24 cellular contexts compared by ENCODE assay signal in genomic region chr2:172009823-172010222, GRCh38.
"Had no signal": no experiment of that assay in that cellular context is flagged by ENCODE, and none has a peak within 500 bp of the region (broad histone marks: within the 10 kb centered on the region; RNA-seq: fewer than 3 reads in every experiment).

No MANE protein-coding gene starts in this region.

- H3K27ac ChIP-seq: cardiac muscle cell, lower lobe of right lung, neural progenitor cell, spleen, testis, vagina had no signal

- H3K9me3 ChIP-seq: lower lobe of right lung, testis, vagina had no signal

- H3K4me3 Mint-ChIP-seq: activated B cell treated with CpG ODN at 0.5 μM for 24 hours; activated CD4-positive, alpha-beta T cell treated with anti-CD3 and anti-CD28 coated beads for 36 hours; activated naive CD8-positive, alpha-beta T cell treated with anti-CD3 and anti-CD28 coated beads, Interleukin-2, amount 10 ng/mL, durations not matched to agents 7 days and 5 days; activated T-cell treated with anti-CD3 and anti-CD28 coated beads, Interleukin-2, amount 50 U/mL, for 24 hours; naive B cell; neural progenitor cell; type B pancreatic cell had no signal

- H2AFZ ChIP-seq: neural progenitor cell had no signal

- ATAC-seq: activated CD4-positive, alpha-beta T cell treated with anti-CD3 and anti-CD28 coated beads for 36 hours; left lobe of liver; lower lobe of right lung had no signal

- DNase-seq: activated B cell treated with CpG ODN at 0.5 μM for 24 hours; activated CD4-positive, alpha-beta T cell treated with anti-CD3 and anti-CD28 coated beads for 36 hours; activated CD4-positive, alpha-beta T cell treated with anti-CD3 and anti-CD28 coated beads, Interleukin-2, amount 50 U/mL, for 4 hours; activated CD8-positive, alpha-beta memory T cell treated with anti-CD3 and anti-CD28 coated beads for 24 hours; activated CD8-positive, alpha-beta memory T cell treated with anti-CD3 and anti-CD28 coated beads, Interleukin-2, amount 50 U/mL, for 4 hours; activated naive CD4-positive, alpha-beta T cell treated with Interleukin-2 at 50 U/mL for 16 hours; activated naive CD8-positive, alpha-beta T cell treated with anti-CD3 and anti-CD28 coated beads, Interleukin-2, amount 10 ng/mL, durations not matched to agents 7 days and 5 days; activated T-cell treated with anti-CD3 and anti-CD28 coated beads, Interleukin-2, amount 50 U/mL, for 24 hours; amygdala; cortex of kidney; lower lobe of right lung; naive B cell; retina; spleen; stimulated activated CD4-positive, alpha-beta T cell treated with anti-CD3 and anti-CD28 coated beads, Interleukin-4, amount 100 ng/mL, for 1 hour; stimulated activated naive CD4-positive, alpha-beta T cell; T1000; testis had no signal

- H3K4me2 ChIP-seq: neural progenitor cell had no signal

- H3K36me3 ChIP-seq: cardiac muscle cell, lower lobe of right lung, neural progenitor cell, spleen, vagina had no signal

- H3K4me3 ChIP-seq: cardiac muscle cell, lower lobe of right lung, neural progenitor cell, spleen, vagina had no signal

- H3K27ac Mint-ChIP-seq: activated B cell treated with CpG ODN at 0.5 μM for 24 hours; activated CD4-positive, alpha-beta T cell treated with anti-CD3 and anti-CD28 coated beads for 36 hours; activated naive CD8-positive, alpha-beta T cell treated with anti-CD3 and anti-CD28 coated beads, Interleukin-2, amount 10 ng/mL, durations not matched to agents 7 days and 5 days; activated T-cell treated with anti-CD3 and anti-CD28 coated beads, Interleukin-2, amount 50 U/mL, for 24 hours; neural progenitor cell; progenitor cell of endocrine pancreas; type B pancreatic cell had no signal

- H3K27me3 Mint-ChIP-seq: activated B cell treated with CpG ODN at 0.5 μM for 24 hours; activated CD4-positive, alpha-beta T cell treated with anti-CD3 and anti-CD28 coated beads for 36 hours; activated naive CD8-positive, alpha-beta T cell treated with anti-CD3 and anti-CD28 coated beads, Interleukin-2, amount 10 ng/mL, durations not matched to agents 7 days and 5 days; activated T-cell treated with anti-CD3 and anti-CD28 coated beads, Interleukin-2, amount 50 U/mL, for 24 hours; naive B cell; progenitor cell of endocrine pancreas; type B pancreatic cell had no signal

- H3K4me1 ChIP-seq: lower lobe of right lung, neural progenitor cell, vagina had no signal

- H3K9me3 Mint-ChIP-seq: activated naive CD8-positive, alpha-beta T cell treated with anti-CD3 and anti-CD28 coated beads, Interleukin-2, amount 10 ng/mL, durations not matched to agents 7 days and 5 days; activated T-cell treated with anti-CD3 and anti-CD28 coated beads, Interleukin-2, amount 50 U/mL, for 24 hours; type B pancreatic cell had no signal

- H3K9ac ChIP-seq: neural progenitor cell had no signal

- H3K27me3 ChIP-seq: cardiac muscle cell, neural progenitor cell, spleen, testis, vagina had no signal
